Comparison of ENCODE assay signal across 22 cellular contexts in genomic region chrX:65718538-65718937, GRCh38. TPM values are rescaled to one million over a fixed set of nuclear protein-coding genes. Genes with fewer than 3 reads are reported as not detected.
DNase-seq lines count a peak whose midpoint lies in the region; ATAC-seq and TF ChIP-seq lines count a peak whose summit lies in the region.
"Had no signal": no experiment of that assay in that cellular context is flagged by ENCODE, and none has a peak within 500 bp of the region (broad histone marks: within the 10 kb centered on the region; RNA-seq: fewer than 3 reads in every experiment).

No MANE protein-coding gene starts in this region.

- no peaks in the 10 kb centered on the region for H3K9me2 ChIP-seq in PC-9 (ENCODE audit: insufficient read depth)

- H3K36me3 ChIP-seq in PC-9 (ENCODE audit: low read depth): no peaks in the 10 kb centered on the region

- no peaks in the 10 kb centered on the region for H4K20me1 ChIP-seq in PC-9 (ENCODE audit: insufficient read depth)

- no peaks in the 10 kb centered on the region for H3K9me3 Mint-ChIP-seq in activated naive CD4-positive, alpha-beta T cell treated with anti-CD3 and anti-CD28 coated beads, Interleukin-2, amount 10 ng/mL, durations not matched to agents 7 days and 5 days
- H3K9me3 Mint-ChIP-seq in activated naive CD4-positive, alpha-beta T cell treated with anti-CD3 and anti-CD28 coated beads, Interleukin-2, amount 50 U/mL, for 72 hours: no peaks in the 10 kb centered on the region
- H3K9me3 Mint-ChIP-seq in activated naive CD8-positive, alpha-beta T cell treated with anti-CD3 and anti-CD28 coated beads, Interleukin-2, amount 50 U/mL, for 24 hours: no peaks in the 10 kb centered on the region
- no peaks in the 10 kb centered on the region for H3K9me3 Mint-ChIP-seq in naive thymus-derived CD8-positive, alpha-beta T cell
- H3K9me3 Mint-ChIP-seq: IgD-negative memory B cell had no signal

- no peak overlapping the region for H3K27ac ChIP-seq in PC-9
- H3K27ac ChIP-seq: GM23248 had no signal

- H3K4me1 Mint-ChIP-seq in activated naive CD4-positive, alpha-beta T cell treated with anti-CD3 and anti-CD28 coated beads, Interleukin-2, amount 10 ng/mL, durations not matched to agents 7 days and 5 days: peaks cover 89% of the 10 kb centered on the region
- peaks cover 92% of the 10 kb centered on the region for H3K4me1 Mint-ChIP-seq in activated naive CD8-positive, alpha-beta T cell treated with anti-CD3 and anti-CD28 coated beads, Interleukin-2, amount 50 U/mL, for 24 hours
- peaks cover 38 to 96% (median 85%) of the 10 kb centered on the region in 4 donors for H3K4me1 Mint-ChIP-seq in naive thymus-derived CD8-positive, alpha-beta T cell

- no peak for DNase-seq in activated naive CD4-positive, alpha-beta T cell treated with anti-CD3 and anti-CD28 coated beads, Interleukin-2, amount 10 ng/mL, durations not matched to agents 7 days and 5 days
- DNase-seq in activated naive CD4-positive, alpha-beta T cell treated with anti-CD3 and anti-CD28 coated beads, Interleukin-2, amount 50 U/mL, for 72 hours (ENCODE audit: low spot score in 2 of 2): no peak
- DNase-seq in PC-9: no peak
- DNase-seq in activated naive CD8-positive, alpha-beta T cell treated with anti-CD3 and anti-CD28 coated beads, Interleukin-2, amount 50 U/mL, for 24 hours: no peak
- no peak for DNase-seq in naive thymus-derived CD8-positive, alpha-beta T cell
- no peak for DNase-seq in effector CD4-positive, alpha-beta T cell
- DNase-seq in AG20443 (ENCODE audit: low spot score): no peak
- DNase-seq in SIG-M5 treated with dmso at 0.1 percent for 504 hours (lab: John Stamatoyannopoulos, UW; ENCODE audit: unreplicated experiment): no peak
- DNase-seq: ACHN, AML-193, DMS153, GDM1, GM23248, Karpas-422, NCI-H1417 treated with DMSO at 0.1 percent for 48 hours, NCI-H187 treated with DMSO at 0.1 percent for 48 hours, NCI-H2227 treated with DMSO at 0.1 percent for 48 hours, NCI-H510A treated with DMSO at 0.1 percent for 48 hours, NCI-H774, Right ventricle myocardium superior had no signal

- ATAC-seq in activated naive CD4-positive, alpha-beta T cell treated with anti-CD3 and anti-CD28 coated beads, Interleukin-2, amount 50 U/mL, for 72 hours: no peak
- no peak for ATAC-seq in activated naive CD8-positive, alpha-beta T cell treated with anti-CD3 and anti-CD28 coated beads, Interleukin-2, amount 50 U/mL, for 24 hours
- no peak for ATAC-seq in naive thymus-derived CD8-positive, alpha-beta T cell

- CTCF ChIA-PET in activated naive CD4-positive, alpha-beta T cell treated with anti-CD3 and anti-CD28 coated beads, Interleukin-2, amount 10 ng/mL, durations not matched to agents 7 days and 5 days (lab: Charles Lee): no interaction called here
- CTCF ChIA-PET in PC-9 (lab: Charles Lee): no interaction called here

- H3K27me3 Mint-ChIP-seq in activated naive CD4-positive, alpha-beta T cell treated with anti-CD3 and anti-CD28 coated beads, Interleukin-2, amount 10 ng/mL, durations not matched to agents 7 days and 5 days: no peaks in the 10 kb centered on the region
- H3K27me3 Mint-ChIP-seq in activated naive CD8-positive, alpha-beta T cell treated with anti-CD3 and anti-CD28 coated beads, Interleukin-2, amount 50 U/mL, for 24 hours: no peaks in the 10 kb centered on the region
- no peaks in the 10 kb centered on the region for H3K27me3 Mint-ChIP-seq in naive thymus-derived CD8-positive, alpha-beta T cell

- H3K9me3 ChIP-seq in PC-9 (ENCODE audit: insufficient read depth, low read depth): no peaks in the 10 kb centered on the region
- H3K9me3 ChIP-seq: HAP-1 had no signal

- BruUV-seq in PC-9 (replicated peaks; lab: Mats Ljungman, UMichigan): TSS peak; percentile 14

- H3K4me2 ChIP-seq in PC-9: no peak overlapping the region

- no peaks in the 10 kb centered on the region for H3F3A ChIP-seq in PC-9 (ENCODE audit: insufficient read depth, low read depth)

- H3K79me2 ChIP-seq in PC-9 (ENCODE audit: low read depth): peaks cover 26% of the 10 kb centered on the region

- H3K4me3 ChIP-seq in PC-9: no peak overlapping the region
- H3K4me3 ChIP-seq: GM23248, HAP-1 had no signal

- H3K36me3 Mint-ChIP-seq in activated naive CD4-positive, alpha-beta T cell treated with anti-CD3 and anti-CD28 coated beads, Interleukin-2, amount 10 ng/mL, durations not matched to agents 7 days and 5 days: peaks cover 69% of the 10 kb centered on the region
- H3K36me3 Mint-ChIP-seq in activated naive CD4-positive, alpha-beta T cell treated with anti-CD3 and anti-CD28 coated beads, Interleukin-2, amount 50 U/mL, for 72 hours: peaks cover 24 to 32% of the 10 kb centered on the region in 2 donors
- peaks cover 57% of the 10 kb centered on the region for H3K36me3 Mint-ChIP-seq in activated naive CD8-positive, alpha-beta T cell treated with anti-CD3 and anti-CD28 coated beads, Interleukin-2, amount 50 U/mL, for 24 hours (ENCODE audit: low read depth)
- H3K36me3 Mint-ChIP-seq in naive thymus-derived CD8-positive, alpha-beta T cell: peaks cover 13 to 58% (median 14%) of the 10 kb centered on the region in 3 donors

- no peaks in the 10 kb centered on the region for H3K27me3 ChIP-seq in PC-9 (ENCODE audit: insufficient read depth, low read depth)

- POLR2A ChIA-PET in PC-9 (lab: Charles Lee; ENCODE audit: unreplicated experiment): interaction anchor here (0.5 kb wide), 1 partner anchor 287 kb away, joined by 3 read pairs; no protein-coding TSS in a partner anchor
- POLR2A ChIA-PET in naive thymus-derived CD8-positive, alpha-beta T cell (lab: Charles Lee): no interaction called here

- intact Hi-C loops in PC-9 (cut with micrococcal nuclease; ENCODE audit: unreplicated experiment): no loop called here

- H2AFZ ChIP-seq in PC-9: no peak overlapping the region
- H2AFZ ChIP-seq: GM23248 had no signal

- peak overlapping the region; percentile 52 for H3K27ac Mint-ChIP-seq in activated naive CD4-positive, alpha-beta T cell treated with anti-CD3 and anti-CD28 coated beads, Interleukin-2, amount 10 ng/mL, durations not matched to agents 7 days and 5 days
- no peak overlapping the region for H3K27ac Mint-ChIP-seq in activated naive CD4-positive, alpha-beta T cell treated with anti-CD3 and anti-CD28 coated beads, Interleukin-2, amount 50 U/mL, for 72 hours
- H3K27ac Mint-ChIP-seq in activated naive CD8-positive, alpha-beta T cell treated with anti-CD3 and anti-CD28 coated beads, Interleukin-2, amount 50 U/mL, for 24 hours: peak overlapping the region; percentile 27
- H3K27ac Mint-ChIP-seq in naive thymus-derived CD8-positive, alpha-beta T cell: peak overlapping the region in 9 of 10 donors; percentile 41 to 96 (median 69)

- TF ChIP-seq CTCF in PC-9 (conservative IDR thresholded peaks at IDR 0.05): no peak

- no peak overlapping the region for H3K4me3 Mint-ChIP-seq in activated naive CD4-positive, alpha-beta T cell treated with anti-CD3 and anti-CD28 coated beads, Interleukin-2, amount 10 ng/mL, durations not matched to agents 7 days and 5 days
- no peak overlapping the region for H3K4me3 Mint-ChIP-seq in activated naive CD8-positive, alpha-beta T cell treated with anti-CD3 and anti-CD28 coated beads, Interleukin-2, amount 50 U/mL, for 24 hours
- H3K4me3 Mint-ChIP-seq in naive thymus-derived CD8-positive, alpha-beta T cell: peak overlapping the region in 1 of 10 donors; percentile 31
- H3K4me3 Mint-ChIP-seq: IgD-negative memory B cell had no signal

- H3K4me1 ChIP-seq in PC-9 (replicated peaks; ENCODE audit: insufficient read depth): no peaks in the 10 kb centered on the region

RNA-seq across cellular contexts. Expression of gene MSN, which starts 51.1 kb away (rescaled TPM):
- 100 to 1,000 TPM; 451 to 569 TPM for total RNA-seq in activated naive CD4-positive, alpha-beta T cell treated with anti-CD3 and anti-CD28 coated beads, Interleukin-2, amount 50 U/mL, for 72 hours
- total RNA-seq in PC-9 (2021): 177 and 235 TPM in 2 replicates
- 100 to 1,000 TPM; 298 to 315 TPM for total RNA-seq in naive thymus-derived CD8-positive, alpha-beta T cell
- 100 to 1,000 TPM; 467 to 552 (median 518) TPM for polyA plus RNA-seq in naive thymus-derived CD8-positive, alpha-beta T cell

Comparison
In these comparisons a context has a peak if more than half of its experiments do, and no peak if none do; other contexts are left out.
1. H3K27ac Mint-ChIP-seq: peak in activated naive CD4-positive, alpha-beta T cell treated with anti-CD3 and anti-CD28 coated beads, Interleukin-2, amount 10 ng/mL, durations not matched to agents 7 days and 5 days (single experiment), activated naive CD8-positive, alpha-beta T cell treated with anti-CD3 and anti-CD28 coated beads, Interleukin-2, amount 50 U/mL, for 24 hours (single experiment) and naive thymus-derived CD8-positive, alpha-beta T cell (9 of 10); none in activated naive CD4-positive, alpha-beta T cell treated with anti-CD3 and anti-CD28 coated beads, Interleukin-2, amount 50 U/mL, for 72 hours (0 of 2).